1 cellular context compared by ENCODE assay signal in genomic region chrX:129843209-129843458, GRCh38.
TF ChIP-seq lines count a peak whose summit lies in the region.

No MANE protein-coding gene starts in this region.

TF ChIP-seq in HEK293, 187 proteins besides CTCF, POLR2A, EP300 and RAD21 (continued from another document):
- TF ChIP-seq PRDM1 (tag by site-specific recombination; IDR thresholded peaks at IDR 0.05) = no peak
